In genomic region chr9:37061763-37062162, GRCh38 we compare ENCODE assay signal across 13 cellular contexts. TPM values are rescaled to one million over a fixed set of nuclear protein-coding genes. Genes with fewer than 3 reads are reported as not detected.
DNase-seq lines count a peak whose midpoint lies in the region; ATAC-seq and TF ChIP-seq lines count a peak whose summit lies in the region.
"Had no signal": no experiment of that assay in that cellular context is flagged by ENCODE, and none has a peak within 500 bp of the region (broad histone marks: within the 10 kb centered on the region; RNA-seq: fewer than 3 reads in every experiment).

No MANE protein-coding gene starts in this region.

- H2BK15ac ChIP-seq in mesenchymal stem cell (ENCODE audit: low read depth, poor library complexity, severe bottlenecking) = no peak overlapping the region

- ATAC-seq in GM21825 (IDR thresholded peaks at IDR 0.05; ENCODE audit: unreplicated experiment) = no peak

- no peak overlapping the region for H2AFZ ChIP-seq in mesenchymal stem cell (ENCODE audit: low read depth, low read length)
- H2AFZ ChIP-seq: PC-9 had no signal

- H4K8ac ChIP-seq in mesenchymal stem cell (ENCODE audit: low read length) = no peak overlapping the region

- H3K4me2 ChIP-seq in mesenchymal stem cell (ENCODE audit: low read length, poor library complexity, severe bottlenecking) = no peak overlapping the region
- H3K4me2 ChIP-seq: PC-9 had no signal

- H3K36me3 Mint-ChIP-seq in CD14-positive monocyte = no peaks in the 10 kb centered on the region

- peaks cover 15% of the 10 kb centered on the region for H3K4me1 Mint-ChIP-seq in CD14-positive monocyte

- no peaks in the 10 kb centered on the region for H3K36me3 ChIP-seq in mesenchymal stem cell (ENCODE audit: control insufficient read depth in 1 of 2, insufficient read depth in 2 of 2, low read depth in 1 of 2, low read length in 2 of 2)
- H3K36me3 ChIP-seq: ascending aorta had no signal

- no peak overlapping the region for H3K9ac ChIP-seq in mesenchymal stem cell (ENCODE audit: low read length)

- peak overlapping the region in 3 of 7 donors; percentile 10 to 25 (median 10) for H3K27ac Mint-ChIP-seq in CD14-positive monocyte

- H3K27me3 ChIP-seq in mesenchymal stem cell (ENCODE audit: control insufficient read depth in 1 of 2, insufficient read depth in 1 of 2, low read length in 2 of 2) = peaks cover 47 to 49% of the 10 kb centered on the region in 2 experiments
- H3K27me3 ChIP-seq: ascending aorta had no signal

- H3K9me3 Mint-ChIP-seq in CD14-positive monocyte = no peaks in the 10 kb centered on the region

- no peak overlapping the region for H4K91ac ChIP-seq in mesenchymal stem cell (ENCODE audit: low read length)

- no peak overlapping the region for H2BK120ac ChIP-seq in mesenchymal stem cell (ENCODE audit: low read depth, low read length)

- TF ChIP-seq CTCF in CD14-positive monocyte (IDR thresholded peaks at IDR 0.05) = no peak

- WGBS in mesenchymal stem cell = 74% methylated on average over 2 of the region's 2 CpGs

- no peaks in the 10 kb centered on the region for H3K9me3 ChIP-seq in mesenchymal stem cell (ENCODE audit: control insufficient read depth, low read length)
- H3K9me3 ChIP-seq: ascending aorta had no signal

- H3K27ac ChIP-seq in mesenchymal stem cell (ENCODE audit: low read length, poor library complexity, severe bottlenecking) = no peak overlapping the region
- H3K27ac ChIP-seq: ascending aorta, PC-9 had no signal

- no peak overlapping the region for H3K4me3 ChIP-seq in mesenchymal stem cell (ENCODE audit: insufficient read depth in 1 of 2, low read depth in 1 of 2, low read length in 2 of 2)
- H3K4me3 ChIP-seq: ascending aorta, PC-9 had no signal

- H3K23ac ChIP-seq in mesenchymal stem cell (ENCODE audit: low read length in 2 of 2) = no peak overlapping the region

- no peak overlapping the region for H2AK5ac ChIP-seq in mesenchymal stem cell (ENCODE audit: low read length, severe bottlenecking)

- H3K4me1 ChIP-seq in mesenchymal stem cell (ENCODE audit: control insufficient read depth, insufficient read depth, low read depth, low read length) = no peaks in the 10 kb centered on the region
- H3K4me1 ChIP-seq: ascending aorta had no signal

- DNase-seq in CD14-positive monocyte (ENCODE audit: low spot score) (peak; percentile 62), Kasumi-1 (lab: John Stamatoyannopoulos, UW) (peak; percentile 12 to 20), astrocyte of the hippocampus (ENCODE audit: low read depth, low spot score) (peak; percentile 39), mesenchymal stem cell (peak; percentile 56), MV-4-11 (lab: John Stamatoyannopoulos, UW) (no peak), NCI-H526 treated with DMSO at 0.1 percent for 48 hours (lab: John Stamatoyannopoulos, UW) (no peak), NCI-H446 (lab: John Stamatoyannopoulos, UW) (no peak)
- DNase-seq: activated CD4-positive, alpha-beta T cell treated with anti-CD3 and anti-CD28 coated beads for 1 hour; NCI-H2171 treated with DMSO at 0.1 percent for 48 hours; PC-9 had no signal

- H3K27me3 Mint-ChIP-seq in CD14-positive monocyte (ENCODE audit: low read depth in 3 of 3) = peaks cover 5 to 15% (median 11%) of the 10 kb centered on the region in 3 donors

- no peak overlapping the region for H2BK12ac ChIP-seq in mesenchymal stem cell (ENCODE audit: low read length in 2 of 2)

- H3K14ac ChIP-seq in mesenchymal stem cell (ENCODE audit: low read length in 2 of 2) = no peak overlapping the region

- no peak overlapping the region for H3K18ac ChIP-seq in mesenchymal stem cell (ENCODE audit: low read depth in 1 of 2, low read length in 2 of 2)

- no peaks in the 10 kb centered on the region for H3K79me1 ChIP-seq in mesenchymal stem cell (replicated peaks; ENCODE audit: low read length, poor library complexity, severe bottlenecking)

- H3K4ac ChIP-seq in mesenchymal stem cell (ENCODE audit: low read depth in 1 of 2, low read length in 2 of 2) = no peak overlapping the region

- H2BK5ac ChIP-seq in mesenchymal stem cell (ENCODE audit: low read depth, low read length, poor library complexity, severe bottlenecking) = no peak overlapping the region

- intact Hi-C loops in CD14-positive monocyte (cut with micrococcal nuclease) = no loop called here

- no peak overlapping the region for H3K4me3 Mint-ChIP-seq in CD14-positive monocyte

RNA-seq across cellular contexts. Expression of gene PAX5, which starts 27.7 kb away (rescaled TPM):
- under 1 TPM in 1 of 2 donors, not detected in 1; 0.03 TPM for polyA plus RNA-seq in CD14-positive monocyte
- not detected for polyA plus RNA-seq in mesenchymal stem cell (2013, experiment 1 of 2)
- polyA plus RNA-seq in mesenchymal stem cell (2013, experiment 2 of 2) = not detected
- polyA plus RNA-seq: BJ had no signal

RNA-seq across cellular contexts. Expression of gene ZCCHC7, which starts 58.6 kb away (rescaled TPM):
- polyA plus RNA-seq in CD14-positive monocyte = 10 to 100 TPM; 12.5 to 12.9 TPM
- polyA plus RNA-seq in mesenchymal stem cell (2013, experiment 1 of 2) = 27.6 TPM
- polyA plus RNA-seq in mesenchymal stem cell (2013, experiment 2 of 2) = 28.3 TPM

Comparison
In these comparisons a context has a peak if more than half of its experiments do, and no peak if none do; other contexts are left out.
1. DNase-seq: peak in CD14-positive monocyte (single experiment), Kasumi-1 (2 of 2), astrocyte of the hippocampus (single experiment) and mesenchymal stem cell (single experiment); none in MV-4-11 (single experiment), NCI-H526 treated with DMSO at 0.1 percent for 48 hours (single experiment) and NCI-H446 (0 of 2).